Comparison of ENCODE assay signal across 24 cellular contexts in the genomic region with DNA sequence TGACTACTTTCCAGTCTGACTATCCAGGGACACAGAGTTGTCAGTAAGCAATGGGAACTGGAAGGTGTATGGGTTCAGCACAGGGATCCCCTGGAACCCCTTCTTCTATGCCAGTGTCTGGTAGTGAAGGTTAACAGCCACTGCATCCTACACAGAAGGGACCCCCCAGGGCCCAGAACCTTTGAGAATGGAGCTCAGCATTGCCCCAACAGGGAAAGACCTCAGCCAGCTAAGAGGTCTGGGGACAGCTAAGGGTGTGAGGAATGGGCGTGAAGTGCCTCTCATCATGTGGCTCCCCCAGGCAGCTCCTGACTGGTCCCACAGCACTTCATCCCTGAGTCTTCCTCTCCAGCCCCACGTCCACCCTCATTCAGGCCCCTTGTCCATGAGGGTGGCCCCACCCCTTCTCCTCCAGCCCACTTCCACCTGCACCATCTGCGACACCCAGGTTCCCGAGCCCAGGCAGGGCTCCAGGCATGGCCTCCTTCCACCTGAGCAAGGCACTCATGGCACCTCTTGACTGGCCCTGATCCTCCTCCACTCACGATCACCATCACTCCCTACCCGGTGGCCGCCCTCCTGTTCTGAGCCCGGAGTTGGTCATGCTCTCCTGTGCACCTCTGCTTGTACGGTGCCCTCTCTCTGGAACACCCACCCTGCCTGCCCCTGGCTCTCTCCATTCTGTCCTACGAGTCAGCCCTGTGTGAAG.
DNase-seq lines count a peak whose midpoint lies in the region; ATAC-seq, FAIRE-seq and TF ChIP-seq lines count a peak whose summit lies in the region.
"Had no signal": no experiment of that assay in that cellular context is flagged by ENCODE, and none has a peak within 500 bp of the region (broad histone marks: within the 10 kb centered on the region; RNA-seq: fewer than 3 reads in every experiment).

No MANE protein-coding gene starts in this region.

- DNase-seq in right atrium auricular region (ENCODE audit: low spot score) (peak; percentile 54), cardiac septum (ENCODE audit: low spot score) (no peak), iPS-NIHi7 (ENCODE audit: extremely low spot score) (peak; percentile 6), osteocyte (ENCODE audit: extremely low spot score, unreplicated experiment) (peak; percentile 81), GM03348 (ENCODE audit: low spot score) (no peak), GM12892 (ENCODE audit: insufficient read length) (no peak), GM13977 (ENCODE audit: low spot score) (no peak)
- DNase-seq: activated CD4-positive, alpha-beta T cell treated with anti-CD3 and anti-CD28 coated beads for 48 hours; Calu3; effector CD4-positive, alpha-beta T cell; left colon; NCI-H1048; NCI-H187; NCI-H526 treated with DMSO at 0.1 percent for 48 hours; right cardiac atrium; stimulated activated CD4-positive, alpha-beta T cell treated with anti-CD3 and anti-CD28 coated beads, Interleukin-12 subunit alpha, Interleukin-12 subunit beta, amount 100 ng/mL, for 4 hours; stimulated activated CD4-positive, alpha-beta T cell treated with anti-CD3 and anti-CD28 coated beads, Interleukin-4, amount 100 ng/mL, for 24 hours; trophoblast cell had no signal

- no peak overlapping the region for H3K27ac ChIP-seq in right atrium auricular region
- H3K27ac ChIP-seq: HL-60, pancreas had no signal

- no peak overlapping the region for H3K4me3 ChIP-seq in right atrium auricular region
- H3K4me3 ChIP-seq: pancreas had no signal

- FAIRE-seq in GM12892 (lab: Jason Lieb, UNC): no peak
- FAIRE-seq: pancreas had no signal

- peaks cover 6% of the 10 kb centered on the region for H3K36me3 ChIP-seq in right atrium auricular region
- H3K36me3 ChIP-seq: pancreas had no signal

- H3K4me1 Mint-ChIP-seq in osteocyte (ENCODE audit: unreplicated experiment): no peaks in the 10 kb centered on the region
- H3K4me1 Mint-ChIP-seq: activated T-helper 17 cell treated with anti-CD3 and anti-CD28 coated beads, Interleukin-2, amount 50 U/mL, for 72 hours; mesothelial cell of epicardium had no signal

- TF ChIP-seq POLR2A in GM12892 (IDR thresholded peaks at IDR 0.05; ENCODE audit: low read depth, low read length): no peak

- ATAC-seq in GM21360 (IDR thresholded peaks at IDR 0.05; ENCODE audit: unreplicated experiment): no peak
- ATAC-seq: activated T-helper 17 cell treated with anti-CD3 and anti-CD28 coated beads, Interleukin-2, amount 50 U/mL, for 72 hours; naive thymus-derived CD8-positive, alpha-beta T cell; right cardiac atrium had no signal

- in situ Hi-C loops in GM13977 (cut with MboI; ENCODE audit: low pct_unique_long_range_greater_than_20kb, low sequenced_read_pairs, unreplicated experiment): loop anchor here (25.0 kb wide), 1 partner anchor 168 kb away; no protein-coding TSS in a partner anchor

- H3K9me3 ChIP-seq in right atrium auricular region: no peaks in the 10 kb centered on the region
- H3K9me3 ChIP-seq: pancreas had no signal

- no peak overlapping the region for H3K27ac Mint-ChIP-seq in osteocyte (ENCODE audit: unreplicated experiment)
- H3K27ac Mint-ChIP-seq: activated T-helper 17 cell treated with anti-CD3 and anti-CD28 coated beads, Interleukin-2, amount 50 U/mL, for 72 hours; mesothelial cell of epicardium; naive thymus-derived CD8-positive, alpha-beta T cell had no signal

- TF ChIP-seq CTCF in right atrium auricular region (IDR thresholded peaks at IDR 0.05) (no peak), osteocyte (IDR thresholded peaks at IDR 0.05) (no peak), GM13977 (IDR thresholded peaks at IDR 0.05; ENCODE audit: extremely low read depth, insufficient read depth, missing control alignments) (no peak)

- peaks cover 1% of the 10 kb centered on the region for H3K36me3 Mint-ChIP-seq in osteocyte (ENCODE audit: unreplicated experiment)

- peaks cover 0 to 13% of the 10 kb centered on the region in 2 donors for H3K4me1 ChIP-seq in right atrium auricular region
- H3K4me1 ChIP-seq: pancreas had no signal

- H3K9me3 Mint-ChIP-seq in osteocyte (ENCODE audit: unreplicated experiment): no peaks in the 10 kb centered on the region
- H3K9me3 Mint-ChIP-seq: activated T-helper 17 cell treated with anti-CD3 and anti-CD28 coated beads, Interleukin-2, amount 50 U/mL, for 72 hours; mesothelial cell of epicardium; naive thymus-derived CD8-positive, alpha-beta T cell had no signal

- no peaks in the 10 kb centered on the region for H3K27me3 ChIP-seq in right atrium auricular region
- H3K27me3 ChIP-seq: pancreas had no signal

- no peaks in the 10 kb centered on the region for H3K27me3 Mint-ChIP-seq in osteocyte (ENCODE audit: unreplicated experiment)
- H3K27me3 Mint-ChIP-seq: activated T-helper 17 cell treated with anti-CD3 and anti-CD28 coated beads, Interleukin-2, amount 50 U/mL, for 72 hours; naive thymus-derived CD8-positive, alpha-beta T cell had no signal

- intact Hi-C loops in cardiac septum (cut with DNase I): loop anchor here (5.0 kb wide), 1 partner anchor 183 kb away; no protein-coding TSS in a partner anchor

- H3K4me3 Mint-ChIP-seq in osteocyte (ENCODE audit: unreplicated experiment): no peak overlapping the region
- H3K4me3 Mint-ChIP-seq: activated T-helper 17 cell treated with anti-CD3 and anti-CD28 coated beads, Interleukin-2, amount 50 U/mL, for 72 hours; mesothelial cell of epicardium; naive thymus-derived CD8-positive, alpha-beta T cell had no signal

Comparison
In these comparisons a context has a peak if more than half of its experiments do, and no peak if none do; other contexts are left out.
1. DNase-seq: peak in right atrium auricular region (single experiment), iPS-NIHi7 (single experiment) and osteocyte (single experiment); none in cardiac septum (single experiment), GM03348 (single experiment), GM12892 (single experiment) and GM13977 (single experiment).